Comparison of ENCODE assay signal across 1 cellular context in genomic region chr9:110254500-110254899, GRCh38.
TF ChIP-seq lines count a peak whose summit lies in the region.

No MANE protein-coding gene starts in this region.

TF ChIP-seq in HepG2, 621 proteins besides CTCF, POLR2A, EP300 and RAD21 (continued from another document):
- TF ChIP-seq ZNF770 (CRISPR knock-in tag; IDR thresholded peaks at IDR 0.05) (0 out of 2 replicates have a peak, but pooled peaks have one; percentile 9), HDAC1 (CRISPR knock-in tag; IDR thresholded peaks at IDR 0.05) (no peak), SOX6 (IDR thresholded peaks at IDR 0.05) (no peak), SOX6 (CRISPR knock-in tag; IDR thresholded peaks at IDR 0.05) (peak; percentile 4; the same call in 1 of the 2 replicates), U2AF1 (optimal IDR thresholded peaks at IDR 0.05; ENCODE audit: low read depth, low read length) (no peak)
TF ChIP-seq in HepG2: peak in this region for 4.
